In genomic region chr1:42618866-42619265, GRCh38 we compare ENCODE assay signal across 25 cellular contexts.
"Had no signal": no experiment of that assay in that cellular context is flagged by ENCODE, and none has a peak within 500 bp of the region (broad histone marks: within the 10 kb centered on the region; RNA-seq: fewer than 3 reads in every experiment).

No MANE protein-coding gene starts in this region.

- H3K27ac ChIP-seq: coronary artery, gastrocnemius medialis, left ventricle myocardium inferior, right atrium auricular region, sigmoid colon, skin epidermis, thoracic aorta, transverse colon had no signal

- H3K4me1 Mint-ChIP-seq: endodermal cell; immature natural killer cell; naive thymus-derived CD8-positive, alpha-beta T cell; neural crest cell; stimulated activated naive CD8-positive, alpha-beta T cell treated with anti-CD3 and anti-CD28 coated beads, Interleukin-15, amount 100 ng/mL, for 72 hours had no signal

- H3K4me1 ChIP-seq: gastrocnemius medialis, left ventricle myocardium inferior, right atrium auricular region, sigmoid colon, transverse colon had no signal

- H3K27ac Mint-ChIP-seq: endodermal cell; immature natural killer cell; naive thymus-derived CD8-positive, alpha-beta T cell; stimulated activated naive B cell treated with anti-CD40 and anti-IgM and Interleukin-4, amounts not matched to agents 10 μg/mL and 1 μg/mL and 100 μg/mL, for 72 hours had no signal

- DNase-seq: central memory CD4-positive, alpha-beta T cell; effector CD4-positive, alpha-beta T cell; endodermal cell; esophagus squamous epithelium; gastrocnemius medialis; immature natural killer cell; kidney; left cardiac atrium; left ventricle myocardium inferior; mucosa of descending colon; naive thymus-derived CD8-positive, alpha-beta T cell; posterior cingulate gyrus; sigmoid colon; stimulated activated CD4-positive, alpha-beta T cell treated with anti-CD3 and anti-CD28 coated beads, Interleukin-2, amount 100 ng/mL, for 24 hours; stimulated activated CD4-positive, alpha-beta T cell treated with anti-CD3 and anti-CD28 coated beads, Interleukin-4, amount 100 ng/mL, for 4 hours; stimulated activated naive B cell treated with anti-CD40 and anti-IgM and Interleukin-4, amounts not matched to agents 10 μg/mL and 1 μg/mL and 100 μg/mL, for 72 hours; stimulated activated naive CD8-positive, alpha-beta T cell treated with anti-CD3 and anti-CD28 coated beads, Interleukin-15, amount 100 ng/mL, for 72 hours; substantia nigra; transverse colon had no signal

- ATAC-seq: gastrocnemius medialis; left cardiac atrium; mucosa of descending colon; naive thymus-derived CD8-positive, alpha-beta T cell; stimulated activated naive B cell treated with anti-CD40 and anti-IgM and Interleukin-4, amounts not matched to agents 10 μg/mL and 1 μg/mL and 100 μg/mL, for 72 hours; stimulated activated naive CD8-positive, alpha-beta T cell treated with anti-CD3 and anti-CD28 coated beads, Interleukin-15, amount 100 ng/mL, for 72 hours had no signal

- FAIRE-seq: endothelial cell of umbilical vein, kidney had no signal

- H3K9me3 Mint-ChIP-seq: immature natural killer cell; naive thymus-derived CD8-positive, alpha-beta T cell; stimulated activated naive CD8-positive, alpha-beta T cell treated with anti-CD3 and anti-CD28 coated beads, Interleukin-15, amount 100 ng/mL, for 72 hours had no signal

- H3K4me3 Mint-ChIP-seq: endodermal cell; immature natural killer cell; naive thymus-derived CD8-positive, alpha-beta T cell; neural crest cell; stimulated activated naive B cell treated with anti-CD40 and anti-IgM and Interleukin-4, amounts not matched to agents 10 μg/mL and 1 μg/mL and 100 μg/mL, for 72 hours; stimulated activated naive CD8-positive, alpha-beta T cell treated with anti-CD3 and anti-CD28 coated beads, Interleukin-15, amount 100 ng/mL, for 72 hours had no signal

- H3K27me3 ChIP-seq: esophagus squamous epithelium, gastrocnemius medialis, right atrium auricular region, sigmoid colon, transverse colon had no signal

- H3K9me3 ChIP-seq: esophagus squamous epithelium, gastrocnemius medialis, left ventricle myocardium inferior, mucosa of descending colon, right atrium auricular region, sigmoid colon, thoracic aorta, transverse colon had no signal

- H3K27me3 Mint-ChIP-seq: naive thymus-derived CD8-positive, alpha-beta T cell; stimulated activated naive B cell treated with anti-CD40 and anti-IgM and Interleukin-4, amounts not matched to agents 10 μg/mL and 1 μg/mL and 100 μg/mL, for 72 hours; stimulated activated naive CD8-positive, alpha-beta T cell treated with anti-CD3 and anti-CD28 coated beads, Interleukin-15, amount 100 ng/mL, for 72 hours had no signal

- H3K4me3 ChIP-seq: coronary artery, esophagus squamous epithelium, gastrocnemius medialis, left ventricle myocardium inferior, mucosa of descending colon, right atrium auricular region, sigmoid colon, skin epidermis, thoracic aorta, transverse colon had no signal

- H3K36me3 ChIP-seq: esophagus squamous epithelium, gastrocnemius medialis, left ventricle myocardium inferior, right atrium auricular region, sigmoid colon, thoracic aorta, transverse colon had no signal
